ENCODE assay signal across 1 cellular context in genomic region chr2:201965550-201965949, GRCh38.
TF ChIP-seq lines count a peak whose summit lies in the region.

No MANE protein-coding gene starts in this region.

TF ChIP-seq in GM23338, 12 proteins besides CTCF, POLR2A, EP300 and RAD21 (continued from another document):
- no peak for TF ChIP-seq ZNF462 (CRISPR knock-in tag; IDR thresholded peaks at IDR 0.05)
- TF ChIP-seq NANOG (IDR thresholded peaks at IDR 0.05; ENCODE audit: borderline replicate concordance) = no peak
- no peak for TF ChIP-seq EZH2phosphoT487 (IDR thresholded peaks at IDR 0.05; ENCODE audit: unreplicated experiment)
- TF ChIP-seq ETS1 (IDR thresholded peaks at IDR 0.05) = no peak
- TF ChIP-seq ZNF114 (CRISPR knock-in tag; IDR thresholded peaks at IDR 0.05) = no peak
- TF ChIP-seq JUNB (IDR thresholded peaks at IDR 0.05; ENCODE audit: unreplicated experiment) = no peak
- no peak for TF ChIP-seq ZNF331 (CRISPR knock-in tag; IDR thresholded peaks at IDR 0.05; ENCODE audit: low read depth)
- no peak for TF ChIP-seq POLR2AphosphoS5 (IDR thresholded peaks at IDR 0.05; ENCODE audit: low read depth)
- TF ChIP-seq EZH2 (IDR thresholded peaks at IDR 0.05; ENCODE audit: low read depth, unreplicated experiment) = no peak
- no peak for TF ChIP-seq REST (IDR thresholded peaks at IDR 0.05; ENCODE audit: unreplicated experiment)
- no peak for TF ChIP-seq CREB1 (CRISPR knock-in tag; IDR thresholded peaks at IDR 0.05; ENCODE audit: low read depth)
TF ChIP-seq in GM23338: peak in this region for 0.
